Comparison of ENCODE assay signal across 30 cellular contexts in genomic region chr2:36088716-36089328, GRCh38.
"Had no signal": no experiment of that assay in that cellular context is flagged by ENCODE, and none has a peak within 500 bp of the region (broad histone marks: within the 10 kb centered on the region; RNA-seq: fewer than 3 reads in every experiment).

No MANE protein-coding gene starts in this region.

- H3K4me1 ChIP-seq: ascending aorta, body of pancreas, SJSA1 had no signal

- H3K36me3 Mint-ChIP-seq: activated CD4-positive, alpha-beta memory T cell treated with anti-CD3 and anti-CD28 coated beads for 36 hours had no signal

- H3K27me3 ChIP-seq: ascending aorta, body of pancreas, SJSA1 had no signal

- H3K36me3 ChIP-seq: ascending aorta, SJSA1 had no signal

- H3K9me3 Mint-ChIP-seq: activated CD4-positive, alpha-beta memory T cell treated with anti-CD3 and anti-CD28 coated beads for 36 hours; activated T-cell treated with anti-CD3 and anti-CD28 coated beads, Interleukin-2, amount 50 U/mL, for 4 hours had no signal

- DNase-seq: activated B cell treated with CpG ODN at 0.5 μM for 24 hours; activated CD4-positive, alpha-beta memory T cell treated with anti-CD3 and anti-CD28 coated beads for 36 hours; activated CD4-positive, alpha-beta T cell treated with anti-CD3 and anti-CD28 coated beads, Interleukin-2, amount 10 ng/mL, durations not matched to agents 7 days and 5 days; activated CD8-positive, alpha-beta memory T cell treated with anti-CD3 and anti-CD28 coated beads for 24 hours; activated effector memory CD4-positive, alpha-beta T cell treated with anti-CD3 and anti-CD28 coated beads, Interleukin-2, amount 50 U/mL, for 16 hours; activated naive CD4-positive, alpha-beta T cell treated with Interleukin-2 at 50 U/mL for 16 hours; activated naive CD8-positive, alpha-beta T cell treated with anti-CD3 and anti-CD28 coated beads, Interleukin-2, amount 50 U/mL, for 24 hours; activated T-cell treated with anti-CD3 and anti-CD28 coated beads, Interleukin-2, amount 50 U/mL, for 4 hours; amniotic stem cell; central memory CD4-positive, alpha-beta T cell; Kasumi-1; KBM-7; NCI-H1048; NCI-H146; NCI-H187 treated with DMSO at 0.1 percent for 48 hours; NCI-H2081 treated with DMSO at 0.1 percent for 48 hours; NCI-H446 treated with DMSO at 0.1 percent for 48 hours; NCI-H524 treated with DMSO at 0.1 percent for 48 hours; NCI-H748 treated with DMSO at 0.1 percent for 48 hours; NK-92 treated with Interleukin-12 subunit alpha and Interleukin-12 subunit beta, amount 100 ng/mL, for 24 hours; OCI-M1; RPMI8226; SHP77 had no signal

- H3K4me3 Mint-ChIP-seq: activated B cell treated with CpG ODN at 0.5 μM for 24 hours; activated CD4-positive, alpha-beta memory T cell treated with anti-CD3 and anti-CD28 coated beads for 36 hours; activated CD4-positive, alpha-beta T cell treated with anti-CD3 and anti-CD28 coated beads, Interleukin-2, amount 10 ng/mL, durations not matched to agents 7 days and 5 days; activated naive CD8-positive, alpha-beta T cell treated with anti-CD3 and anti-CD28 coated beads, Interleukin-2, amount 50 U/mL, for 24 hours; activated T-cell treated with anti-CD3 and anti-CD28 coated beads, Interleukin-2, amount 50 U/mL, for 4 hours; T-helper 1 cell treated with Interleukin-12 subunit alpha and Interleukin-12 subunit beta and Interleukin-4 antibody, amounts not matched to agents 30 μg/mL and 1 μg/mL, for 36 hours had no signal

- H3K27ac ChIP-seq: ascending aorta, body of pancreas, SJSA1 had no signal

- H3K9me3 ChIP-seq: ascending aorta, body of pancreas, SJSA1 had no signal

- H3K27ac Mint-ChIP-seq: activated B cell treated with CpG ODN at 0.5 μM for 24 hours; activated CD4-positive, alpha-beta memory T cell treated with anti-CD3 and anti-CD28 coated beads for 36 hours; activated CD4-positive, alpha-beta T cell treated with anti-CD3 and anti-CD28 coated beads, Interleukin-2, amount 10 ng/mL, durations not matched to agents 7 days and 5 days; activated naive CD4-positive, alpha-beta T cell treated with anti-CD3 and anti-CD28 coated beads, Interleukin-2, amount 50 U/mL, for 72 hours; activated naive CD8-positive, alpha-beta T cell treated with anti-CD3 and anti-CD28 coated beads, Interleukin-2, amount 50 U/mL, for 24 hours; T-helper 1 cell treated with Interleukin-12 subunit alpha and Interleukin-12 subunit beta and Interleukin-4 antibody, amounts not matched to agents 30 μg/mL and 1 μg/mL, for 36 hours had no signal

- H3K4me3 ChIP-seq: ascending aorta, body of pancreas, SJSA1 had no signal

- ATAC-seq: activated naive CD4-positive, alpha-beta T cell treated with anti-CD3 and anti-CD28 coated beads, Interleukin-2, amount 50 U/mL, for 72 hours; activated naive CD8-positive, alpha-beta T cell treated with anti-CD3 and anti-CD28 coated beads, Interleukin-2, amount 50 U/mL, for 24 hours; activated T-cell treated with anti-CD3 and anti-CD28 coated beads, Interleukin-2, amount 50 U/mL, for 4 hours; body of pancreas; Panc1; SK-N-SH treated with all-trans-retinoic acid at 6 μM for 48 hours had no signal

- H3K27me3 Mint-ChIP-seq: activated B cell treated with CpG ODN at 0.5 μM for 24 hours had no signal

- H3K4me1 Mint-ChIP-seq: activated B cell treated with CpG ODN at 0.5 μM for 24 hours; activated CD4-positive, alpha-beta T cell treated with anti-CD3 and anti-CD28 coated beads, Interleukin-2, amount 10 ng/mL, durations not matched to agents 7 days and 5 days; activated naive CD8-positive, alpha-beta T cell treated with anti-CD3 and anti-CD28 coated beads, Interleukin-2, amount 50 U/mL, for 24 hours had no signal
